In genomic region chr1:44819594-44820327, GRCh38 we compare ENCODE assay signal across 1 cellular context.
TF ChIP-seq lines count a peak whose summit lies in the region.

No MANE protein-coding gene starts in this region.

TF ChIP-seq in K562, 482 proteins besides CTCF, POLR2A, EP300 and RAD21 (continued from another document and continues in another):
- TF ChIP-seq ATF7 (IDR thresholded peaks at IDR 0.05) (peak; percentile 93), ELF1 (tag; IDR thresholded peaks at IDR 0.05) (peak; percentile 93), TAF9B (IDR thresholded peaks at IDR 0.05; ENCODE audit: partially characterized antibody) (peak; percentile 98), ZNF274 (IDR thresholded peaks at IDR 0.05; ENCODE audit: borderline replicate concordance, low read depth, low read length) (no peak; the same call in 1 of the 2 replicates), ZNF143 (CRISPR knock-in tag; IDR thresholded peaks at IDR 0.05) (peak; percentile 98), SETDB1 (IDR thresholded peaks at IDR 0.05; ENCODE audit: low read length) (no peak), GABPB2 (CRISPR knock-in tag; conservative IDR thresholded peaks at IDR 0.05) (peak; percentile 48; the same call in 1 of the 2 replicates), POLR2G (IDR thresholded peaks at IDR 0.05; ENCODE audit: low read depth, low read length) (peak; percentile 56), TFAM (CRISPR knock-in tag; conservative IDR thresholded peaks at IDR 0.05) (no peak), NCOA2 (IDR thresholded peaks at IDR 0.05; ENCODE audit: partially characterized antibody in 2 of 2) (no peak), NELFE (IDR thresholded peaks at IDR 0.05; ENCODE audit: insufficient read depth, insufficient read length) (no peak), MYBL2 (IDR thresholded peaks at IDR 0.05; ENCODE audit: low read depth) (no peak), MYBL2 (CRISPR knock-in tag; IDR thresholded peaks at IDR 0.05; ENCODE audit: borderline replicate concordance) (no peak), ZNF717 (CRISPR knock-in tag; IDR thresholded peaks at IDR 0.05) (peak; percentile 95), NRF1 (conservative IDR thresholded peaks at IDR 0.05 in 1 of 2, IDR thresholded peaks at IDR 0.05 in 1 of 2) (peak; percentile 56 to 63; a peak in 3 of 4 replicates), NR4A1 (CRISPR knock-in tag; IDR thresholded peaks at IDR 0.05) (0 out of 2 replicates have a peak, but pooled peaks have one; percentile 48), NR4A1 (tag; IDR thresholded peaks at IDR 0.05) (peak; percentile 64; the same call in 1 of the 2 replicates), POLR2AphosphoS2 (IDR thresholded peaks at IDR 0.05; ENCODE audit: low read length) (peak; percentile 100), ILK (tag; IDR thresholded peaks at IDR 0.05; ENCODE audit: borderline replicate concordance, low read depth) (0 out of 2 replicates have a peak, but pooled peaks have one; percentile 12), DIDO1 (tag; IDR thresholded peaks at IDR 0.05; ENCODE audit: low read depth) (no peak), U2AF1 (optimal IDR thresholded peaks at IDR 0.05; ENCODE audit: low read depth, low read length) (no peak), ZNF609 (CRISPR knock-in tag; IDR thresholded peaks at IDR 0.05; ENCODE audit: borderline replicate concordance) (no peak), RBM39 (optimal IDR thresholded peaks at IDR 0.05; ENCODE audit: low read depth, low read length) (peak; percentile 100), HBP1 (CRISPR knock-in tag; IDR thresholded peaks at IDR 0.05) (peak; percentile 99), FOXP4 (CRISPR knock-in tag; IDR thresholded peaks at IDR 0.05; ENCODE audit: borderline replicate concordance) (peak; percentile 60; the same call in 1 of the 2 replicates), DACH1 (IDR thresholded peaks at IDR 0.05; ENCODE audit: partially characterized antibody) (no peak), E2F3 (CRISPR knock-in tag; IDR thresholded peaks at IDR 0.05) (peak; percentile 77), NR2C2 (CRISPR knock-in tag; IDR thresholded peaks at IDR 0.05) (no peak), NR2C2 (tag; IDR thresholded peaks at IDR 0.05) (peak; percentile 77), CBX1 (IDR thresholded peaks at IDR 0.05; ENCODE audit: low read depth) (peak; percentile 100), NFE2L1 (tag; IDR thresholded peaks at IDR 0.05; ENCODE audit: borderline replicate concordance, low read depth) (no peak), ZNF57 (CRISPR knock-in tag; IDR thresholded peaks at IDR 0.05) (peak; percentile 35), NFATC3 (IDR thresholded peaks at IDR 0.05) (peak; percentile 82; the same call in 1 of the 2 replicates), IRF2 (CRISPR knock-in tag; IDR thresholded peaks at IDR 0.05) (no peak), RCOR1 (IDR thresholded peaks at IDR 0.05; ENCODE audit: borderline replicate concordance in 1 of 2, low read depth in 2 of 2, low read length in 2 of 2) (peak; percentile 78 to 86), ZNF280A (IDR thresholded peaks at IDR 0.05; ENCODE audit: low read depth, partially characterized antibody) (no peak), BRD9 (IDR thresholded peaks at IDR 0.05; ENCODE audit: low read depth, partially characterized antibody) (peak; percentile 26), ZNF282 (CRISPR knock-in tag; IDR thresholded peaks at IDR 0.05) (no peak), ATF6 (CRISPR knock-in tag; IDR thresholded peaks at IDR 0.05) (peak; percentile 99), E2F1 (CRISPR knock-in tag; IDR thresholded peaks at IDR 0.05) (peak; percentile 93), BDP1 (IDR thresholded peaks at IDR 0.05; ENCODE audit: insufficient read depth, insufficient read length) (no peak), GATAD2B (IDR thresholded peaks at IDR 0.05; ENCODE audit: borderline replicate concordance) (peak; percentile 86; the same call in 1 of the 2 replicates), SPI1 (IDR thresholded peaks at IDR 0.05; ENCODE audit: borderline replicate concordance, low read depth, low read length) (peak; percentile 87), XRCC3 (IDR thresholded peaks at IDR 0.05) (no peak), CHD2 (IDR thresholded peaks at IDR 0.05; ENCODE audit: low read depth, low read length) (peak; percentile 68), RHOXF2B (CRISPR knock-in tag; conservative IDR thresholded peaks at IDR 0.05) (0 out of 2 replicates have a peak, but pooled peaks have one; percentile 85), ZNF124 (CRISPR knock-in tag; IDR thresholded peaks at IDR 0.05) (no peak), TCF7L2 (IDR thresholded peaks at IDR 0.05; ENCODE audit: low read depth, low read length) (no peak), PBX2 (CRISPR knock-in tag; IDR thresholded peaks at IDR 0.05; ENCODE audit: low read depth) (no peak), PBX2 (tag; conservative IDR thresholded peaks at IDR 0.05; ENCODE audit: low read depth) (peak; percentile 88), ILF3 (IDR thresholded peaks at IDR 0.05; ENCODE audit: borderline replicate concordance) (peak; percentile 99), BMI1 (IDR thresholded peaks at IDR 0.05; ENCODE audit: low read length) (peak; percentile 45; the same call in 1 of the 2 replicates), FOXA1 (IDR thresholded peaks at IDR 0.05; ENCODE audit: borderline replicate concordance) (no peak), RFX5 (IDR thresholded peaks at IDR 0.05; ENCODE audit: low read depth, low read length) (peak; percentile 64; the same call in 1 of the 2 replicates), CGGBP1 (CRISPR knock-in tag; IDR thresholded peaks at IDR 0.05) (peak; percentile 99), GTF2B (IDR thresholded peaks at IDR 0.05; ENCODE audit: extremely low read depth, insufficient read length) (peak; percentile 100)
